In the genomic region with DNA sequence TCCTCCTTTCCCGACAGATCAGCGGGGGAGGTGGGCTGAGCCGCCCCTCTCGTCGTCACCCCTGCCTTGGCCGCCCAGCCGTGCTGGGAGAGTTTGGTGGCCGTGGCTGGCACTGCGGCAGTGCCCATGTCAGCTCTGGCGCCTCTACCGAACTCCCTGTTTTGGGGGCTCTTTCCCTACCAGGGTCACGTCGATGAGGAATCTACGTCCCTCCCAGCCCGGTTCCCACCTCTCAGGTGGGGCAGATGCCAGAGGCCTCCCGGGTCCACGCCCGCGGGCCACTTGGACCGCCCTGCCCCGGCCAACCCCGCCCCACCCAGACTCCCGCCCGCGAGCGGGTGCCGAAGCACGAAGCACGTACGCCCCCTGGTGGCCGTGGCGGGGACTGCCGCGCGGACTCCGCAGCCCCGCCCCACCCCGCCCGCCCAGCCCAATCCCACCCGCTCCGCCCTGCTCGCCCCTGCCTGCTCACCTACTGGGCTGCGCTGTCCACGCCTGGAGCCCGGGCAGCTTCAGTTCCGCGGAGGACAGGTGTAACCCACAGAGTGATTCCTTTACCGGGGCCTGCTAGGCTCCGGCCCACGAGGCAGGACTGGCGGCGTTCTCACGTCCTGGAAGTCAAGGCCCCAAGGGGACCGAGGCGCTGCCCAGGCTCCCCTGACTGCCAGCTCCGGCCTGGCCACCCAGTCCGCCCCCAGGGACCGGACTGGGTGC, we compare ENCODE assay signal across 8 cellular contexts.
DNase-seq lines count a peak whose midpoint lies in the region; ATAC-seq, FAIRE-seq and TF ChIP-seq lines count a peak whose summit lies in the region.

No MANE protein-coding gene starts in this region.

- WGBS in A549 (ENCODE audit: missing lambda C conversion rate) = 8% methylated on average over 35 of the region's 58 CpGs

- peak overlapping the region; percentile 67 for H3K4me3 ChIP-seq in A549

- H3K4me3 Mint-ChIP-seq in chondrocyte (ENCODE audit: unreplicated experiment) = peak overlapping the region; percentile 89

- TF ChIP-seq CTCF in A549 (IDR thresholded peaks at IDR 0.05) (peak; percentile 96), chondrocyte (IDR thresholded peaks at IDR 0.05) (peak; percentile 97)

- peaks cover 34% of the 10 kb centered on the region for H3K4me1 ChIP-seq in A549

- POLR2A ChIA-PET in A549 (lab: Yijun Ruan, JAX) = interaction anchor here (0.6 to 1.6 kb wide), 9 partner anchors 18 to 1061 kb away, joined by 3 to 10 read pairs (median 5); a partner anchor contains a TSS

- TF ChIP-seq EP300 in A549 (IDR thresholded peaks at IDR 0.05) = 0 out of 5 replicates have a peak, but pooled peaks of 1 of the 2 experiments have one; percentile 14

- H3K4me2 ChIP-seq in A549 = peak overlapping the region; percentile 85

- peak; percentile 54 for TF ChIP-seq POLR2A in A549 (IDR thresholded peaks at IDR 0.05; ENCODE audit: low read length)

- peaks cover 13% of the 10 kb centered on the region for H3K36me3 Mint-ChIP-seq in chondrocyte (ENCODE audit: low read depth)

- peak; percentile 73 to 83 for ATAC-seq in A549
- peak; percentile 80 for ATAC-seq in GM18511 (IDR thresholded peaks at IDR 0.05; ENCODE audit: unreplicated experiment)
- peak; percentile 59 for ATAC-seq in HG03025 (IDR thresholded peaks at IDR 0.05; ENCODE audit: low FRiP score, unreplicated experiment)

- peak overlapping the region; percentile 96 to 98 for H3K27ac ChIP-seq in A549

- CTCF ChIA-PET in A549 (lab: Yijun Ruan, JAX) = interaction anchor here (0.6 to 11.3 kb wide), 54 partner anchors 11 to 603 kb away, joined by 3 to 212 read pairs (median 4); no protein-coding TSS in a partner anchor

- DNase-seq in A549 (ENCODE audit: low read depth in 1 of 2, low spot score in 1 of 2) (peak; percentile 64 to 91), NCI-H2196 treated with DMSO at 0.1 percent for 48 hours (lab: John Stamatoyannopoulos, UW; ENCODE audit: unreplicated experiment) (peak; percentile 80), chondrocyte (ENCODE audit: low spot score) (no peak), kidney tubule cell (ENCODE audit: low spot score) (peak; percentile 90)
- peak; percentile 82 for DNase-seq in activated CD4-positive, alpha-beta T cell treated with anti-CD3 and anti-CD28 coated beads for 1 hour
- DNase-seq in stimulated activated CD4-positive, alpha-beta T cell treated with anti-CD3 and anti-CD28 coated beads, Interleukin-1b, Interleukin-23, amount 100 ng/mL, for 1 hour (ENCODE audit: low read depth in 2 of 2) = peak; percentile 76 to 96

- H3K4me1 Mint-ChIP-seq in chondrocyte (ENCODE audit: low read depth) = peaks cover 48% of the 10 kb centered on the region

- no peak for FAIRE-seq in A549 (lab: Jason Lieb, UNC)

- no peaks in the 10 kb centered on the region for H3K9me3 ChIP-seq in A549

- peak; percentile 71 to 97 for TF ChIP-seq RAD21 in A549 (conservative IDR thresholded peaks at IDR 0.05 in 1 of 2, IDR thresholded peaks at IDR 0.05 in 1 of 2)

- peak overlapping the region; percentile 90 for H3K27ac Mint-ChIP-seq in chondrocyte (ENCODE audit: unreplicated experiment)

- H3K27me3 Mint-ChIP-seq in chondrocyte (ENCODE audit: low read depth) = no peaks in the 10 kb centered on the region

- no peaks in the 10 kb centered on the region for H3K9me3 Mint-ChIP-seq in chondrocyte (ENCODE audit: low read depth)

TF ChIP-seq in A549, 52 proteins besides CTCF, POLR2A, EP300 and RAD21 (continues in another document):
- TF ChIP-seq CHD2 (IDR thresholded peaks at IDR 0.05; ENCODE audit: low read length, partially characterized antibody) (no peak), RFX5 (IDR thresholded peaks at IDR 0.05) (no peak), KDM1A (IDR thresholded peaks at IDR 0.05; ENCODE audit: low read depth) (no peak), NPAS2 (CRISPR knock-in tag; IDR thresholded peaks at IDR 0.05; ENCODE audit: borderline replicate concordance) (no peak), CEBPB (IDR thresholded peaks at IDR 0.05) (no peak), MYC (IDR thresholded peaks at IDR 0.05; ENCODE audit: borderline replicate concordance, low read length) (peak; percentile 68), ZC3H11A (IDR thresholded peaks at IDR 0.05) (no peak), PHF8 (IDR thresholded peaks at IDR 0.05; ENCODE audit: borderline replicate concordance, low read depth) (no peak), KDM5A (IDR thresholded peaks at IDR 0.05) (no peak), FOXS1 (CRISPR knock-in tag; IDR thresholded peaks at IDR 0.05) (no peak), CBX2 (IDR thresholded peaks at IDR 0.05; ENCODE audit: borderline replicate concordance, low read depth) (no peak), RARB (CRISPR knock-in tag; IDR thresholded peaks at IDR 0.05) (0 out of 2 replicates have a peak, but pooled peaks have one; percentile 24), HDAC2 (IDR thresholded peaks at IDR 0.05) (no peak), ZSCAN20 (CRISPR knock-in tag; IDR thresholded peaks at IDR 0.05) (no peak), HOXB13 (CRISPR knock-in tag; IDR thresholded peaks at IDR 0.05; ENCODE audit: low read depth) (no peak), RNF2 (IDR thresholded peaks at IDR 0.05; ENCODE audit: borderline replicate concordance, low read depth) (no peak)
- TF ChIP-seq, protein P1, sequence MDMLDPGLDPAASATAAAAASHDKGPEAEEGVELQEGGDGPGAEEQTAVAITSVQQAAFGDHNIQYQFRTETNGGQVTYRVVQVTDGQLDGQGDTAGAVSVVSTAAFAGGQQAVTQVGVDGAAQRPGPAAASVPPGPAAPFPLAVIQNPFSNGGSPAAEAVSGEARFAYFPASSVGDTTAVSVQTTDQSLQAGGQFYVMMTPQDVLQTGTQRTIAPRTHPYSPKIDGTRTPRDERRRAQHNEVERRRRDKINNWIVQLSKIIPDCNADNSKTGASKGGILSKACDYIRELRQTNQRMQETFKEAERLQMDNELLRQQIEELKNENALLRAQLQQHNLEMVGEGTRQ (IDR thresholded peaks at IDR 0.05) = no peak
- TF ChIP-seq, protein P2, sequence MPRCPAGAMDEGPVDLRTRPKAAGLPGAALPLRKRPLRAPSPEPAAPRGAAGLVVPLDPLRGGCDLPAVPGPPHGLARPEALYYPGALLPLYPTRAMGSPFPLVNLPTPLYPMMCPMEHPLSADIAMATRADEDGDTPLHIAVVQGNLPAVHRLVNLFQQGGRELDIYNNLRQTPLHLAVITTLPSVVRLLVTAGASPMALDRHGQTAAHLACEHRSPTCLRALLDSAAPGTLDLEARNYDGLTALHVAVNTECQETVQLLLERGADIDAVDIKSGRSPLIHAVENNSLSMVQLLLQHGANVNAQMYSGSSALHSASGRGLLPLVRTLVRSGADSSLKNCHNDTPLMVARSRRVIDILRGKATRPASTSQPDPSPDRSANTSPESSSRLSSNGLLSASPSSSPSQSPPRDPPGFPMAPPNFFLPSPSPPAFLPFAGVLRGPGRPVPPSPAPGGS (IDR thresholded peaks at IDR 0.05) = peak; percentile 14; the same call in 1 of the 3 replicates
- TF ChIP-seq, protein P3, sequence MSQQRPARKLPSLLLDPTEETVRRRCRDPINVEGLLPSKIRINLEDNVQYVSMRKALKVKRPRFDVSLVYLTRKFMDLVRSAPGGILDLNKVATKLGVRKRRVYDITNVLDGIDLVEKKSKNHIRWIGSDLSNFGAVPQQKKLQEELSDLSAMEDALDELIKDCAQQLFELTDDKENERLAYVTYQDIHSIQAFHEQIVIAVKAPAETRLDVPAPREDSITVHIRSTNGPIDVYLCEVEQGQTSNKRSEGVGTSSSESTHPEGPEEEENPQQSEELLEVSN (IDR thresholded peaks at IDR 0.05; ENCODE audit: borderline replicate concordance, low read depth) = no peak
- TF ChIP-seq, protein P4, sequence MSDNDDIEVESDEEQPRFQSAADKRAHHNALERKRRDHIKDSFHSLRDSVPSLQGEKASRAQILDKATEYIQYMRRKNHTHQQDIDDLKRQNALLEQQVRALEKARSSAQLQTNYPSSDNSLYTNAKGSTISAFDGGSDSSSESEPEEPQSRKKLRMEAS (IDR thresholded peaks at IDR 0.05) = no peak
- TF ChIP-seq, protein P5, sequence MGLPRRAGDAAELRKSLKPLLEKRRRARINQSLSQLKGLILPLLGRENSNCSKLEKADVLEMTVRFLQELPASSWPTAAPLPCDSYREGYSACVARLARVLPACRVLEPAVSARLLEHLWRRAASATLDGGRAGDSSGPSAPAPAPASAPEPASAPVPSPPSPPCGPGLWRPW (IDR thresholded peaks at IDR 0.05) = no peak
- TF ChIP-seq, protein P6, sequence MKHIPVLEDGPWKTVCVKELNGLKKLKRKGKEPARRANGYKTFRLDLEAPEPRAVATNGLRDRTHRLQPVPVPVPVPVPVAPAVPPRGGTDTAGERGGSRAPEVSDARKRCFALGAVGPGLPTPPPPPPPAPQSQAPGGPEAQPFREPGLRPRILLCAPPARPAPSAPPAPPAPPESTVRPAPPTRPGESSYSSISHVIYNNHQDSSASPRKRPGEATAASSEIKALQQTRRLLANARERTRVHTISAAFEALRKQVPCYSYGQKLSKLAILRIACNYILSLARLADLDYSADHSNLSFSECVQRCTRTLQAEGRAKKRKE (CRISPR knock-in tag; IDR thresholded peaks at IDR 0.05; ENCODE audit: low read depth) = no peak
- TF ChIP-seq, protein P7, sequence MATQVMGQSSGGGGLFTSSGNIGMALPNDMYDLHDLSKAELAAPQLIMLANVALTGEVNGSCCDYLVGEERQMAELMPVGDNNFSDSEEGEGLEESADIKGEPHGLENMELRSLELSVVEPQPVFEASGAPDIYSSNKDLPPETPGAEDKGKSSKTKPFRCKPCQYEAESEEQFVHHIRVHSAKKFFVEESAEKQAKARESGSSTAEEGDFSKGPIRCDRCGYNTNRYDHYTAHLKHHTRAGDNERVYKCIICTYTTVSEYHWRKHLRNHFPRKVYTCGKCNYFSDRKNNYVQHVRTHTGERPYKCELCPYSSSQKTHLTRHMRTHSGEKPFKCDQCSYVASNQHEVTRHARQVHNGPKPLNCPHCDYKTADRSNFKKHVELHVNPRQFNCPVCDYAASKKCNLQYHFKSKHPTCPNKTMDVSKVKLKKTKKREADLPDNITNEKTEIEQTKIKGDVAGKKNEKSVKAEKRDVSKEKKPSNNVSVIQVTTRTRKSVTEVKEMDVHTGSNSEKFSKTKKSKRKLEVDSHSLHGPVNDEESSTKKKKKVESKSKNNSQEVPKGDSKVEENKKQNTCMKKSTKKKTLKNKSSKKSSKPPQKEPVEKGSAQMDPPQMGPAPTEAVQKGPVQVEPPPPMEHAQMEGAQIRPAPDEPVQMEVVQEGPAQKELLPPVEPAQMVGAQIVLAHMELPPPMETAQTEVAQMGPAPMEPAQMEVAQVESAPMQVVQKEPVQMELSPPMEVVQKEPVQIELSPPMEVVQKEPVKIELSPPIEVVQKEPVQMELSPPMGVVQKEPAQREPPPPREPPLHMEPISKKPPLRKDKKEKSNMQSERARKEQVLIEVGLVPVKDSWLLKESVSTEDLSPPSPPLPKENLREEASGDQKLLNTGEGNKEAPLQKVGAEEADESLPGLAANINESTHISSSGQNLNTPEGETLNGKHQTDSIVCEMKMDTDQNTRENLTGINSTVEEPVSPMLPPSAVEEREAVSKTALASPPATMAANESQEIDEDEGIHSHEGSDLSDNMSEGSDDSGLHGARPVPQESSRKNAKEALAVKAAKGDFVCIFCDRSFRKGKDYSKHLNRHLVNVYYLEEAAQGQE (IDR thresholded peaks at IDR 0.05) = no peak
